Comparison of ENCODE assay signal across 14 cellular contexts in the genomic region with DNA sequence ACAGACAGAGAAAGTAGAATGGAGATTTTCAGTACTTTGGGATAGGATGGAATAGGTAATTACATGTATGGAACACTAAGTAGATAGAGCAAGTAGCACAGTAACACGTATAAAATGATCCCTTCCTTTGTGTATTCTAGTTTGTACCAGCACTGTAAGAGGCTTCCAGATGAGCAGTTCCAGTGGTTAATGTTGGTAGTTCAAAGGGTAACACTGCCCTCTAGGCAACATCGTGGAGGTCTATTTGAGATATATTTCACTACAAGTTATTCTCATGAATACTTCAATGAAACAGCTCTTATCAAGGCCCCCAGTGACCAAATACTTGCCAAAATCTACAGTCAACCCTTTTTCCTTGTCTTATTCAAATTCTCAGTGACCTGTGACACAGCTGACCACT. TPM values are rescaled to one million over a fixed set of nuclear protein-coding genes. Genes with fewer than 3 reads are reported as not detected.
DNase-seq lines count a peak whose midpoint lies in the region; ATAC-seq and TF ChIP-seq lines count a peak whose summit lies in the region.
"Had no signal": no experiment of that assay in that cellular context is flagged by ENCODE, and none has a peak within 500 bp of the region (broad histone marks: within the 10 kb centered on the region; RNA-seq: fewer than 3 reads in every experiment).

No MANE protein-coding gene starts in this region.

- H3K4me1 Mint-ChIP-seq in stimulated activated naive B cell treated with anti-CD40 and anti-IgM and Interleukin-4, amounts not matched to agents 10 μg/mL and 1 μg/mL and 100 μg/mL, for 72 hours: peaks cover 2 to 14% of the 10 kb centered on the region in 2 donors
- no peaks in the 10 kb centered on the region for H3K4me1 Mint-ChIP-seq in Caco-2 (ENCODE audit: low read depth, unreplicated experiment)
- H3K4me1 Mint-ChIP-seq: brain, nephron progenitor cell had no signal

- H3K9ac ChIP-seq in HCT116 (ENCODE audit: low read length): no peak overlapping the region
- H3K9ac ChIP-seq: BLaER1 had no signal

- H3K36me3 Mint-ChIP-seq in stimulated activated naive B cell treated with anti-CD40 and anti-IgM and Interleukin-4, amounts not matched to agents 10 μg/mL and 1 μg/mL and 100 μg/mL, for 72 hours: peaks cover 27 to 37% of the 10 kb centered on the region in 2 donors
- H3K36me3 Mint-ChIP-seq in Caco-2 (ENCODE audit: insufficient read depth, unreplicated experiment): peaks cover 11% of the 10 kb centered on the region

- H3K4me3 Mint-ChIP-seq in stimulated activated naive B cell treated with anti-CD40 and anti-IgM and Interleukin-4, amounts not matched to agents 10 μg/mL and 1 μg/mL and 100 μg/mL, for 72 hours: no peak overlapping the region
- H3K4me3 Mint-ChIP-seq in Caco-2 (ENCODE audit: unreplicated experiment): no peak overlapping the region
- H3K4me3 Mint-ChIP-seq: brain, nephron progenitor cell had no signal

- no peaks in the 10 kb centered on the region for H3K4me1 ChIP-seq in HCT116 (ENCODE audit: control insufficient read depth in 1 of 2, insufficient read depth in 2 of 2, low read length in 2 of 2)
- H3K4me1 ChIP-seq in Caco-2: no peaks in the 10 kb centered on the region
- H3K4me1 ChIP-seq: BLaER1, right lobe of liver had no signal

- H3K27ac ChIP-seq in HCT116 (ENCODE audit: low read depth, low read length) (no peak overlapping the region), WERI-Rb-1 (no peak overlapping the region), coronary artery (no peak overlapping the region)
- H3K27ac ChIP-seq: BLaER1, right lobe of liver had no signal

- peak; percentile 7 for DNase-seq in activated gamma-delta T cell treated with Interleukin-2 at 50 U/mL for 16 hours
- DNase-seq in activated gamma-delta T cell (lab: John Stamatoyannopoulos, UW): no peak
- DNase-seq in HCT116 (ENCODE audit: low read depth, low spot score): no peak
- DNase-seq in WERI-Rb-1: no peak
- no peak for DNase-seq in stimulated activated naive B cell treated with anti-CD40 and anti-IgM and Interleukin-4, amounts not matched to agents 10 μg/mL and 1 μg/mL and 100 μg/mL, for 72 hours
- DNase-seq in Caco-2: no peak
- DNase-seq in coronary artery (ENCODE audit: low spot score): no peak
- DNase-seq: NCI-H1048, NCI-H446 treated with DMSO at 0.1 percent for 48 hours, nephron progenitor cell, right lobe of liver had no signal

- no peak overlapping the region for H2AFZ ChIP-seq in HCT116 (ENCODE audit: low read depth, low read length, poor library complexity, severe bottlenecking)

- H3K36me3 ChIP-seq in HCT116 (ENCODE audit: control insufficient read depth in 1 of 2, insufficient read depth in 2 of 2, low read length in 2 of 2) (no peaks in the 10 kb centered on the region), WERI-Rb-1 (peaks cover 22% of the 10 kb centered on the region), Caco-2 (ENCODE audit: control insufficient read depth, insufficient read depth, low read length) (no peaks in the 10 kb centered on the region)

- no peaks in the 10 kb centered on the region for H3K79me2 ChIP-seq in HCT116 (ENCODE audit: insufficient read depth, low read length)

- POLR2A ChIA-PET in HCT116 (lab: Charles Lee): no interaction called here
- POLR2A ChIA-PET in Caco-2 (lab: Charles Lee): no interaction called here

- peaks cover 13 to 14% of the 10 kb centered on the region in 2 donors for H3K9me3 Mint-ChIP-seq in stimulated activated naive B cell treated with anti-CD40 and anti-IgM and Interleukin-4, amounts not matched to agents 10 μg/mL and 1 μg/mL and 100 μg/mL, for 72 hours
- peaks cover 27% of the 10 kb centered on the region for H3K9me3 Mint-ChIP-seq in Caco-2 (ENCODE audit: unreplicated experiment)

- H3K27ac Mint-ChIP-seq in stimulated activated naive B cell treated with anti-CD40 and anti-IgM and Interleukin-4, amounts not matched to agents 10 μg/mL and 1 μg/mL and 100 μg/mL, for 72 hours: no peak overlapping the region
- no peak overlapping the region for H3K27ac Mint-ChIP-seq in Caco-2 (ENCODE audit: unreplicated experiment)
- H3K27ac Mint-ChIP-seq: brain, nephron progenitor cell had no signal

- TF ChIP-seq RAD21 in HCT116 (IDR thresholded peaks at IDR 0.05; ENCODE audit: low read depth): peak; percentile 35; the same call in 1 of the 2 replicates

- no peaks in the 10 kb centered on the region for H4K20me1 ChIP-seq in HCT116 (ENCODE audit: insufficient read depth)
- H4K20me1 ChIP-seq: BLaER1 had no signal

- intact Hi-C loops in HCT116 (cut with micrococcal nuclease) (no loop called here), Caco-2 (cut with micrococcal nuclease; ENCODE audit: unreplicated experiment) (loop anchor here (2.0 kb wide), 1 partner anchor 144 kb away; no protein-coding TSS in a partner anchor)

- RAD21 ChIA-PET in HCT116 (lab: Charles Lee; ENCODE audit: low non-redundant PET in 1 of 2, low total read pairs in 2 of 2, uncharacterized antibody in 2 of 2, unreplicated experiment in 2 of 2): no interaction called here

- ATAC-seq in HCT116: no peak
- peak; percentile 87 to 90 for ATAC-seq in stimulated activated naive B cell treated with anti-CD40 and anti-IgM and Interleukin-4, amounts not matched to agents 10 μg/mL and 1 μg/mL and 100 μg/mL, for 72 hours (replicated peaks)
- ATAC-seq in GM18909 (IDR thresholded peaks at IDR 0.05; ENCODE audit: poor library complexity, unreplicated experiment): no peak

- TF ChIP-seq CTCF in HCT116 (IDR thresholded peaks at IDR 0.05 in 2 of 3, conservative IDR thresholded peaks at IDR 0.05 in 1 of 3; ENCODE audit: borderline replicate concordance in 1 of 3, insufficient read depth in 1 of 3, low read depth in 2 of 3, low read length in 2 of 3): no peak
- peak; percentile 10; the same call in 1 of the 2 replicates for TF ChIP-seq CTCF in WERI-Rb-1 (IDR thresholded peaks at IDR 0.05; ENCODE audit: low read depth, low read length)
- no peak for TF ChIP-seq CTCF in Caco-2 (IDR thresholded peaks at IDR 0.05; ENCODE audit: insufficient read depth in 1 of 2, low read depth in 1 of 2, low read length in 1 of 2, severe bottlenecking in 1 of 2, unreplicated experiment in 1 of 2)
- TF ChIP-seq CTCF in coronary artery (IDR thresholded peaks at IDR 0.05): no peak

- H3K4me2 ChIP-seq in HCT116 (ENCODE audit: low read length): no peak overlapping the region
- H3K4me2 ChIP-seq: BLaER1 had no signal

- H3K27me3 Mint-ChIP-seq in stimulated activated naive B cell treated with anti-CD40 and anti-IgM and Interleukin-4, amounts not matched to agents 10 μg/mL and 1 μg/mL and 100 μg/mL, for 72 hours: no peaks in the 10 kb centered on the region
- no peaks in the 10 kb centered on the region for H3K27me3 Mint-ChIP-seq in Caco-2 (ENCODE audit: insufficient read depth, unreplicated experiment)

- H3K4me3 ChIP-seq in HCT116 (replicated peaks in 1 of 2; ENCODE audit: low read depth in 1 of 2, low read length in 2 of 2): no peak overlapping the region
- no peak overlapping the region for H3K4me3 ChIP-seq in WERI-Rb-1 (ENCODE audit: low read depth, low read length)
- H3K4me3 ChIP-seq in Caco-2 (ENCODE audit: low read depth, low read length): no peak overlapping the region
- H3K4me3 ChIP-seq in coronary artery: no peak overlapping the region
- H3K4me3 ChIP-seq: BLaER1, right lobe of liver had no signal

- no peaks in the 10 kb centered on the region for H3K9me2 ChIP-seq in HCT116 (ENCODE audit: insufficient read depth)

- CTCF ChIA-PET in HCT116 (lab: Charles Lee) (no interaction called here), Caco-2 (lab: Charles Lee) (no interaction called here)

- peaks cover 19 to 31% of the 10 kb centered on the region in 2 experiments; a peak in 2 of 4 replicates for H3K9me3 ChIP-seq in HCT116 (ENCODE audit: control insufficient read depth in 1 of 2, insufficient read depth in 1 of 2, low read depth in 1 of 2, low read length in 2 of 2)
- peaks cover 23% of the 10 kb centered on the region for H3K9me3 ChIP-seq in WERI-Rb-1 (ENCODE audit: severe bottlenecking)
- peaks cover 26% of the 10 kb centered on the region for H3K9me3 ChIP-seq in Caco-2

- BruUV-seq in HCT116 (replicated peaks; lab: Mats Ljungman, UMichigan): no TSS peak
- BruUV-seq in Caco-2 (replicated peaks; lab: Mats Ljungman, UMichigan): no TSS peak

- no peak for TF ChIP-seq POLR2A in HCT116 (IDR thresholded peaks at IDR 0.05; ENCODE audit: borderline replicate concordance, extremely low read depth, insufficient read depth, insufficient read length)

- H3K27me3 ChIP-seq in HCT116 (ENCODE audit: insufficient read depth, low read length) (no peaks in the 10 kb centered on the region), WERI-Rb-1 (ENCODE audit: insufficient read depth, low read depth, severe bottlenecking) (no peaks in the 10 kb centered on the region), Caco-2 (replicated peaks; ENCODE audit: control insufficient read depth, insufficient read depth, low read length) (no peaks in the 10 kb centered on the region)
- H3K27me3 ChIP-seq: BLaER1, right lobe of liver had no signal

TF ChIP-seq in HCT116, 20 proteins besides CTCF, POLR2A, EP300 and RAD21:
- no peak for TF ChIP-seq EZH2 (IDR thresholded peaks at IDR 0.05)
TF ChIP-seq in HCT116: peak in this region for 0.

RNA-seq across cellular contexts. Expression of a gene that starts 13.5 kb away (rescaled TPM):
- total RNA-seq in HCT116 (2021; ENCODE audit: unreplicated experiment) (not detected), Caco-2 (2022) (3.0 and 3.4 TPM in 2 replicates)
- not detected in 2 replicates for polyA plus RNA-seq in HCT116 (2012)

RNA-seq across cellular contexts. Expression of a gene that starts 18.6 kb away (rescaled TPM):
- total RNA-seq in HCT116 (2021; ENCODE audit: unreplicated experiment) (not detected), Caco-2 (2022) (1.9 and 3.1 TPM in 2 replicates)
- not detected in 2 replicates for polyA plus RNA-seq in HCT116 (2012)

RNA-seq across cellular contexts. Expression of a gene that starts 52.2 kb away (rescaled TPM):
- total RNA-seq in HCT116 (2021; ENCODE audit: unreplicated experiment) (3.6 TPM), Caco-2 (2022) (6.7 and 8.0 TPM in 2 replicates)
- polyA plus RNA-seq in HCT116 (2012): 1.4 and 2.6 TPM in 2 replicates

RNA-seq across cellular contexts. Expression of a gene that starts 54.2 kb away (rescaled TPM):
- 3.6 TPM for total RNA-seq in HCT116 (2021; ENCODE audit: unreplicated experiment)
- 1.0 and 1.4 TPM in 2 replicates for polyA plus RNA-seq in HCT116 (2012)
- total RNA-seq in Caco-2 (2022): 7.4 and 8.0 TPM in 2 replicates

Comparison
In these comparisons a context has a peak if more than half of its experiments do, and no peak if none do; other contexts are left out.
1. ATAC-seq: peak in stimulated activated naive B cell treated with anti-CD40 and anti-IgM and Interleukin-4, amounts not matched to agents 10 μg/mL and 1 μg/mL and 100 μg/mL, for 72 hours (2 of 2); none in HCT116 (single experiment) and GM18909 (single experiment).